In genomic region chr19:41323430-41324125, GRCh38 we compare ENCODE assay signal across 8 cellular contexts. TPM values are rescaled to one million over a fixed set of nuclear protein-coding genes. Genes with fewer than 3 reads are reported as not detected.
A peak's percentile ranks its signal among the peaks of the same experiment; 100 is the strongest.
DNase-seq lines count a peak whose midpoint lies in the region; ATAC-seq and TF ChIP-seq lines count a peak whose summit lies in the region.

No MANE protein-coding gene starts in this region.

- no peak overlapping the region for H3K4me3 Mint-ChIP-seq in activated CD4-positive, alpha-beta T cell treated with anti-CD3 and anti-CD28 coated beads, Interleukin-2, amount 10 ng/mL, durations not matched to agents 7 days and 5 days

- no peak overlapping the region for H3K4me3 ChIP-seq in trophoblast cell (ENCODE audit: low read depth, low read length)

- peak overlapping the region; percentile 99 for H4K91ac ChIP-seq in trophoblast cell (ENCODE audit: low read depth, low read length)

- peaks cover 40 to 46% of the 10 kb centered on the region in 2 experiments for H3K36me3 ChIP-seq in trophoblast cell (ENCODE audit: control insufficient read depth in 1 of 2, insufficient read depth in 2 of 2, low read length in 2 of 2)

- peak overlapping the region; percentile 64 for H3K27ac Mint-ChIP-seq in activated CD4-positive, alpha-beta T cell treated with anti-CD3 and anti-CD28 coated beads, Interleukin-2, amount 10 ng/mL, durations not matched to agents 7 days and 5 days

- H3K4me1 ChIP-seq in foreskin keratinocyte, result peaks cover 12% of the 10 kb centered on the region
- H3K4me1 ChIP-seq in trophoblast cell (ENCODE audit: control insufficient read depth in 1 of 2, insufficient read depth in 2 of 2, low read length in 2 of 2), result peaks cover 70 to 84% of the 10 kb centered on the region in 2 experiments

- peak overlapping the region; percentile 55 for H3K4ac ChIP-seq in trophoblast cell (ENCODE audit: low read depth, low read length)

- H2AK5ac ChIP-seq in trophoblast cell (ENCODE audit: low read length), result peak overlapping the region; percentile 82

- H4K12ac ChIP-seq in trophoblast cell (ENCODE audit: low read depth, low read length), result peak overlapping the region; percentile 28

- H3K27me3 ChIP-seq in foreskin keratinocyte, result no peaks in the 10 kb centered on the region
- H3K27me3 ChIP-seq in trophoblast cell (ENCODE audit: insufficient read depth, low read length), result no peaks in the 10 kb centered on the region

- peak overlapping the region; percentile 48 for H3K4me2 ChIP-seq in trophoblast cell (ENCODE audit: low read length)

- H3K18ac ChIP-seq in trophoblast cell (ENCODE audit: low read length), result peak overlapping the region; percentile 89

- peak overlapping the region; percentile 86; the same call in 1 of the 2 replicates for H3K27ac ChIP-seq in VCaP
- H3K27ac ChIP-seq in foreskin keratinocyte, result peak overlapping the region; percentile 47
- peak overlapping the region; percentile 99 for H3K27ac ChIP-seq in trophoblast cell (ENCODE audit: low read depth, low read length)

- peak overlapping the region; percentile 98 for H2BK5ac ChIP-seq in trophoblast cell (ENCODE audit: low read depth, low read length, poor library complexity)

- no peak overlapping the region for H3K9ac ChIP-seq in trophoblast cell (ENCODE audit: low read length)

- peaks cover 64% of the 10 kb centered on the region for H3K79me1 ChIP-seq in trophoblast cell (ENCODE audit: low read length)

- WGBS in trophoblast cell (ENCODE audit: extremely low coverage, insufficient coverage, insufficient read length), result no CpG with 5 or more reads among the region's 16 CpGs

- H3K14ac ChIP-seq in trophoblast cell (ENCODE audit: low read length), result peak overlapping the region; percentile 96

- POLR2A ChIA-PET in activated CD4-positive, alpha-beta T cell treated with anti-CD3 and anti-CD28 coated beads, Interleukin-2, amount 10 ng/mL, durations not matched to agents 7 days and 5 days (lab: Charles Lee), result interaction anchor here (0.9 kb wide), 1 partner anchor 28 kb away, joined by 3 read pairs; no protein-coding TSS in a partner anchor

- CTCF ChIA-PET in activated CD4-positive, alpha-beta T cell treated with anti-CD3 and anti-CD28 coated beads, Interleukin-2, amount 10 ng/mL, durations not matched to agents 7 days and 5 days (lab: Charles Lee), result interaction anchor here (1.1 to 1.4 kb wide), 3 partner anchors 15 to 30 kb away, joined by 3 to 5 read pairs (median 3); no protein-coding TSS in a partner anchor

- peaks cover 52% of the 10 kb centered on the region for H3K36me3 Mint-ChIP-seq in activated CD4-positive, alpha-beta T cell treated with anti-CD3 and anti-CD28 coated beads, Interleukin-2, amount 10 ng/mL, durations not matched to agents 7 days and 5 days (ENCODE audit: low read depth)

- DNase-seq in activated CD4-positive, alpha-beta T cell treated with anti-CD3 and anti-CD28 coated beads, Interleukin-2, amount 10 ng/mL, durations not matched to agents 7 days and 5 days, result no peak
- DNase-seq in activated CD4-positive, alpha-beta T cell treated with anti-CD3 and anti-CD28 coated beads, Interleukin-2, amount 50 U/mL, for 1 hour, result no peak
- DNase-seq in foreskin keratinocyte (peak in 1 of 2 donors; percentile 64), trophoblast cell (peak; percentile 64 to 71)

- H3K9me3 Mint-ChIP-seq in activated CD4-positive, alpha-beta T cell treated with anti-CD3 and anti-CD28 coated beads, Interleukin-2, amount 10 ng/mL, durations not matched to agents 7 days and 5 days, result no peaks in the 10 kb centered on the region

- TF ChIP-seq CTCF in VCaP (conservative IDR thresholded peaks at IDR 0.05), result no peak
- no peak for TF ChIP-seq CTCF in foreskin keratinocyte (conservative IDR thresholded peaks at IDR 0.05)

- peak overlapping the region; percentile 97 for H2BK120ac ChIP-seq in trophoblast cell (ENCODE audit: insufficient read depth, low read length, poor library complexity)

- no peak overlapping the region for H3K23ac ChIP-seq in trophoblast cell (ENCODE audit: low read length)

- H3K79me2 ChIP-seq in trophoblast cell (ENCODE audit: control insufficient read depth, insufficient read depth, low read length, poor library complexity), result peaks cover 19% of the 10 kb centered on the region

- ATAC-seq in foreskin keratinocyte, result peak; percentile 23
- no peak for ATAC-seq in HG03196 (IDR thresholded peaks at IDR 0.05; ENCODE audit: unreplicated experiment)
- ATAC-seq in HG03135 (IDR thresholded peaks at IDR 0.05; ENCODE audit: unreplicated experiment), result no peak
- no peak for ATAC-seq in GM21576 (IDR thresholded peaks at IDR 0.05; ENCODE audit: unreplicated experiment)

- peak overlapping the region; percentile 90 for H4K8ac ChIP-seq in trophoblast cell (ENCODE audit: low read depth, low read length)

- H2AFZ ChIP-seq in trophoblast cell (ENCODE audit: insufficient read depth, low read length, poor library complexity), result peak overlapping the region; percentile 48

- H2BK12ac ChIP-seq in trophoblast cell (ENCODE audit: low read length), result peak overlapping the region; percentile 88

- peaks cover 54% of the 10 kb centered on the region for H3K4me1 Mint-ChIP-seq in activated CD4-positive, alpha-beta T cell treated with anti-CD3 and anti-CD28 coated beads, Interleukin-2, amount 10 ng/mL, durations not matched to agents 7 days and 5 days

- H3K27me3 Mint-ChIP-seq in activated CD4-positive, alpha-beta T cell treated with anti-CD3 and anti-CD28 coated beads, Interleukin-2, amount 10 ng/mL, durations not matched to agents 7 days and 5 days, result no peaks in the 10 kb centered on the region

- no peaks in the 10 kb centered on the region for H3K9me3 ChIP-seq in trophoblast cell (ENCODE audit: insufficient read depth, low read depth, low read length)

RNA-seq across cellular contexts. Expression of gene CCDC97, which starts 13.6 kb away (rescaled TPM):
- total RNA-seq in activated CD4-positive, alpha-beta T cell treated with anti-CD3 and anti-CD28 coated beads, Interleukin-2, amount 10 ng/mL, durations not matched to agents 7 days and 5 days, result 10 to 100 TPM; 50.4 to 51.7 TPM
- 10.5 and 11.9 TPM in 2 replicates for total RNA-seq in foreskin keratinocyte
- 13.5 and 14.5 TPM in 2 replicates for polyA plus RNA-seq in foreskin keratinocyte
- 24.7 and 26.3 TPM in 2 replicates for polyA plus RNA-seq in trophoblast cell (2013)

RNA-seq across cellular contexts. Expression of gene TGFB1, which starts 30.1 kb away (rescaled TPM):
- 100 to 1,000 TPM; 194 TPM for total RNA-seq in activated CD4-positive, alpha-beta T cell treated with anti-CD3 and anti-CD28 coated beads, Interleukin-2, amount 10 ng/mL, durations not matched to agents 7 days and 5 days
- 26.8 and 26.9 TPM in 2 replicates for total RNA-seq in foreskin keratinocyte
- polyA plus RNA-seq in foreskin keratinocyte, result 51.3 and 52.5 TPM in 2 replicates
- 140 and 142 TPM in 2 replicates for polyA plus RNA-seq in trophoblast cell (2013)

RNA-seq across cellular contexts. Expression of gene B9D2, which starts 40.4 kb away (rescaled TPM):
- total RNA-seq in activated CD4-positive, alpha-beta T cell treated with anti-CD3 and anti-CD28 coated beads, Interleukin-2, amount 10 ng/mL, durations not matched to agents 7 days and 5 days, result 10 to 100 TPM; 11.6 to 11.7 TPM
- 4.4 and 5.8 TPM in 2 replicates for total RNA-seq in foreskin keratinocyte
- polyA plus RNA-seq in foreskin keratinocyte, result 6.7 and 8.5 TPM in 2 replicates
- polyA plus RNA-seq in trophoblast cell (2013), result 3.2 TPM in 2 replicates

RNA-seq across cellular contexts. Expression of gene TMEM91, which starts 52.8 kb away (rescaled TPM):
- total RNA-seq in activated CD4-positive, alpha-beta T cell treated with anti-CD3 and anti-CD28 coated beads, Interleukin-2, amount 10 ng/mL, durations not matched to agents 7 days and 5 days, result 1 to 10 TPM; 5.4 to 5.6 TPM
- 3.2 and 4.0 TPM in 2 replicates for total RNA-seq in foreskin keratinocyte
- polyA plus RNA-seq in foreskin keratinocyte, result 3.8 and 4.9 TPM in 2 replicates
- 2.8 and 3.3 TPM in 2 replicates for polyA plus RNA-seq in trophoblast cell (2013)

RNA-seq across cellular contexts. Expression of gene HNRNPUL1, which starts 59.4 kb away (rescaled TPM):
- 100 to 1,000 TPM; 333 to 348 TPM for total RNA-seq in activated CD4-positive, alpha-beta T cell treated with anti-CD3 and anti-CD28 coated beads, Interleukin-2, amount 10 ng/mL, durations not matched to agents 7 days and 5 days
- total RNA-seq in foreskin keratinocyte, result 129 and 140 TPM in 2 replicates
- 106 and 123 TPM in 2 replicates for polyA plus RNA-seq in foreskin keratinocyte
- polyA plus RNA-seq in trophoblast cell (2013), result 233 and 238 TPM in 2 replicates

Comparison
In these comparisons a context has a peak if more than half of its experiments do, and no peak if none do; other contexts are left out.
1. DNase-seq: peak in trophoblast cell (2 of 2); none in activated CD4-positive, alpha-beta T cell treated with anti-CD3 and anti-CD28 coated beads, Interleukin-2, amount 10 ng/mL, durations not matched to agents 7 days and 5 days (single experiment) and activated CD4-positive, alpha-beta T cell treated with anti-CD3 and anti-CD28 coated beads, Interleukin-2, amount 50 U/mL, for 1 hour (single experiment).
2. H3K27ac ChIP-seq: peak in every context shown above with its lines; median percentile 99 in trophoblast cell; 86 in VCaP; 47 in foreskin keratinocyte.